8 cellular contexts compared by ENCODE assay signal in genomic region chr12:57124259-57124877, GRCh38. TPM values are rescaled to one million over a fixed set of nuclear protein-coding genes. Genes with fewer than 3 reads are reported as not detected.
DNase-seq lines count a peak whose midpoint lies in the region; ATAC-seq and TF ChIP-seq lines count a peak whose summit lies in the region.

No MANE protein-coding gene starts in this region.

- no peak overlapping the region for H3K4me2 ChIP-seq in smooth muscle cell

- H4K20me1 ChIP-seq in smooth muscle cell (ENCODE audit: low read depth) = peaks cover 1% of the 10 kb centered on the region

- peaks cover 11% of the 10 kb centered on the region for H3K79me2 ChIP-seq in smooth muscle cell (ENCODE audit: low read depth)

- TF ChIP-seq CTCF in ascending aorta (IDR thresholded peaks at IDR 0.05) (peak; percentile 92 to 96 (median 92)), smooth muscle cell (IDR thresholded peaks at IDR 0.05; ENCODE audit: borderline replicate concordance, insufficient read depth, poor library complexity, severe bottlenecking) (peak; percentile 91)

- H3K27me3 ChIP-seq in ascending aorta = no peaks in the 10 kb centered on the region
- no peaks in the 10 kb centered on the region for H3K27me3 ChIP-seq in smooth muscle cell (ENCODE audit: low read depth)

- H2AFZ ChIP-seq in smooth muscle cell (ENCODE audit: low read depth) = no peak overlapping the region

- H3K4me3 ChIP-seq in ascending aorta = no peak overlapping the region
- no peak overlapping the region for H3K4me3 ChIP-seq in smooth muscle cell

- no peak for ATAC-seq in GM18868 (IDR thresholded peaks at IDR 0.05; ENCODE audit: unreplicated experiment)

- H3K27ac ChIP-seq in ascending aorta = no peak overlapping the region
- H3K27ac ChIP-seq in smooth muscle cell (ENCODE audit: low read depth) = no peak overlapping the region

- H3K9me3 ChIP-seq in ascending aorta (no peaks in the 10 kb centered on the region), smooth muscle cell (replicated peaks; ENCODE audit: low read depth) (no peaks in the 10 kb centered on the region)

- DNase-seq in activated gamma-delta T cell treated with Interleukin-2 at 50 U/mL for 16 hours (peak; percentile 79), activated gamma-delta T cell (lab: John Stamatoyannopoulos, UW) (no peak), NCI-H187 (lab: John Stamatoyannopoulos, UW) (peak; percentile 39 to 56), T-helper 9 cell (peak; percentile 71), ascending aorta (ENCODE audit: low spot score in 2 of 2) (peak in 1 of 2 donors; percentile 88), hippocampal formation (lab: John Stamatoyannopoulos, UW) (peak; percentile 48 to 69), smooth muscle cell (lab: John Stamatoyannopoulos, UW; ENCODE audit: unreplicated experiment) (peak; percentile 25)

- H3F3A ChIP-seq in smooth muscle cell (ENCODE audit: low read depth) = no peaks in the 10 kb centered on the region

- intact Hi-C loops in ascending aorta (cut with DNase I) = loop anchor here (1.0 kb wide), 1 partner anchor 51 kb away; no protein-coding TSS in a partner anchor

- H3K4me1 ChIP-seq in ascending aorta (peaks cover 3 to 10% of the 10 kb centered on the region in 2 donors), smooth muscle cell (ENCODE audit: low read depth) (no peaks in the 10 kb centered on the region)

- WGBS in smooth muscle cell (ENCODE audit: low lambda C conversion rate) = 23% methylated on average over 10 of the region's 10 CpGs

- H3K9ac ChIP-seq in smooth muscle cell (ENCODE audit: low read depth) = no peak overlapping the region

- H3K36me3 ChIP-seq in ascending aorta = no peaks in the 10 kb centered on the region
- no peaks in the 10 kb centered on the region for H3K36me3 ChIP-seq in smooth muscle cell (ENCODE audit: low read depth)

RNA-seq across cellular contexts. Expression of gene LRP1, which starts 3.9 kb away (rescaled TPM):
- total RNA-seq in ascending aorta (708 TPM), smooth muscle cell (80.3 and 95.4 TPM in 2 replicates)
- 75.3 and 83.1 TPM in 2 replicates for polyA plus RNA-seq in smooth muscle cell

RNA-seq across cellular contexts. Expression of gene STAT6, which starts 13.2 kb away (rescaled TPM):
- total RNA-seq in ascending aorta = 188 TPM
- total RNA-seq in smooth muscle cell = 39.1 and 56.8 TPM in 2 replicates
- 38.7 and 48.5 TPM in 2 replicates for polyA plus RNA-seq in smooth muscle cell

RNA-seq across cellular contexts. Expression of gene LRP1-AS, which starts 23.1 kb away (rescaled TPM):
- total RNA-seq in ascending aorta (not detected), smooth muscle cell (not detected in 2 replicates)
- polyA plus RNA-seq in smooth muscle cell = not detected in 2 replicates

RNA-seq across cellular contexts. Expression of gene NAB2, which starts 35.5 kb away (rescaled TPM):
- total RNA-seq in ascending aorta (50.9 TPM), smooth muscle cell (57.8 and 58.3 TPM in 2 replicates)
- polyA plus RNA-seq in smooth muscle cell = 37.9 and 39.7 TPM in 2 replicates

RNA-seq across cellular contexts. Expression of gene NEMP1, which starts 45.8 kb away (rescaled TPM):
- total RNA-seq in ascending aorta (7.7 TPM), smooth muscle cell (8.9 and 12.6 TPM in 2 replicates)
- polyA plus RNA-seq in smooth muscle cell = 3.2 and 4.0 TPM in 2 replicates
